In genomic region chr3:155178810-155179424, GRCh38 we compare ENCODE assay signal across 17 cellular contexts.
"Had no signal": no experiment of that assay in that cellular context is flagged by ENCODE, and none has a peak within 500 bp of the region (broad histone marks: within the 10 kb centered on the region; RNA-seq: fewer than 3 reads in every experiment).

No MANE protein-coding gene starts in this region.

- H3K4me3 ChIP-seq: body of pancreas, gastroesophageal sphincter, testis had no signal

- DNase-seq: activated CD4-positive, alpha-beta T cell treated with anti-CD3 and anti-CD28 coated beads, Interleukin-2, amount 50 U/mL, for 1 hour; activated effector memory CD4-positive, alpha-beta T cell treated with Interleukin-2 at 50 U/mL for 16 hours; activated T-cell treated with anti-CD3 and anti-CD28 coated beads, Interleukin-2, amount 50 U/mL, for 1 hour; amniotic stem cell; body of pancreas; cortex of kidney; effector memory CD4-positive, alpha-beta T cell; kidney; left ventricle myocardium superior; stimulated activated CD4-positive, alpha-beta T cell treated with anti-CD3 and anti-CD28 coated beads, Interleukin-4, amount 100 ng/mL, for 1 hour; stimulated activated CD8-positive, alpha-beta memory T cell treated with anti-CD3 and anti-CD28 coated beads, Interleukin-4, amount 100 ng/mL, for 48 hours; stimulated activated naive CD8-positive, alpha-beta T cell treated with anti-CD3 and anti-CD28 coated beads, Interleukin-15, amount 100 ng/mL, for 72 hours; testis had no signal

- H3K27ac ChIP-seq: body of pancreas, epithelial cell of prostate, gastroesophageal sphincter, parathyroid adenoma, testis had no signal

- ATAC-seq: activated naive CD4-positive, alpha-beta T cell treated with anti-CD3 and anti-CD28 coated beads, Interleukin-2, amount 50 U/mL, for 72 hours; body of pancreas; gastroesophageal sphincter; left ventricle myocardium superior; stimulated activated naive CD8-positive, alpha-beta T cell treated with anti-CD3 and anti-CD28 coated beads, Interleukin-15, amount 100 ng/mL, for 72 hours had no signal

- H3K4me1 ChIP-seq: body of pancreas, gastroesophageal sphincter, parathyroid adenoma, testis had no signal

- H3K36me3 ChIP-seq: gastroesophageal sphincter had no signal

- H3K27me3 ChIP-seq: body of pancreas, gastroesophageal sphincter, testis had no signal

- H3K79me2 ChIP-seq: parathyroid adenoma had no signal

- H3K9me3 ChIP-seq: body of pancreas, gastroesophageal sphincter, testis had no signal

- H3K9ac ChIP-seq: parathyroid adenoma had no signal
